ENCODE assay signal across 8 cellular contexts in genomic region chr6:147390909-147391536, GRCh38.
DNase-seq lines count a peak whose midpoint lies in the region; ATAC-seq, FAIRE-seq and TF ChIP-seq lines count a peak whose summit lies in the region.

No MANE protein-coding gene starts in this region.

- H3K36me3 ChIP-seq in left lung = no peaks in the 10 kb centered on the region
- H3K36me3 ChIP-seq in gastrocnemius medialis = no peaks in the 10 kb centered on the region

- no peaks in the 10 kb centered on the region for H3K36me3 Mint-ChIP-seq in nephron progenitor cell (ENCODE audit: low read depth)
- no peaks in the 10 kb centered on the region for H3K36me3 Mint-ChIP-seq in activated CD4-positive, alpha-beta memory T cell treated with anti-CD3 and anti-CD28 coated beads, Interleukin-2, amount 10 ng/mL, durations not matched to agents 7 days and 5 days (ENCODE audit: low read depth)

- in situ Hi-C loops in gastrocnemius medialis (cut with MboI; ENCODE audit: low sequenced_read_pairs in 4 of 4) = no loop called here

- TF ChIP-seq POLR2A in gastrocnemius medialis (IDR thresholded peaks at IDR 0.05) = no peak

- FAIRE-seq in G401.6 (lab: Jason Lieb, UNC) = peak; percentile 89

- ATAC-seq in left lung = no peak
- ATAC-seq in gastrocnemius medialis = no peak

- intact Hi-C loops in left lung (cut with DNase I) = no loop called here
- intact Hi-C loops in gastrocnemius medialis (cut with DNase I; ENCODE audit: low total_unique reads) = no loop called here

- CTCF ChIA-PET in activated CD4-positive, alpha-beta memory T cell treated with anti-CD3 and anti-CD28 coated beads, Interleukin-2, amount 10 ng/mL, durations not matched to agents 7 days and 5 days (lab: Charles Lee) = no interaction called here

- no peak overlapping the region for H3K4me3 Mint-ChIP-seq in nephron progenitor cell
- no peak overlapping the region for H3K4me3 Mint-ChIP-seq in activated CD4-positive, alpha-beta memory T cell treated with anti-CD3 and anti-CD28 coated beads, Interleukin-2, amount 10 ng/mL, durations not matched to agents 7 days and 5 days

- no peak overlapping the region for H3K4me3 ChIP-seq in choroid plexus epithelial cell (ENCODE audit: low read depth, low read length)
- no peak overlapping the region for H3K4me3 ChIP-seq in left lung
- H3K4me3 ChIP-seq in gastrocnemius medialis = no peak overlapping the region

- no peaks in the 10 kb centered on the region for H3K9me3 Mint-ChIP-seq in nephron progenitor cell
- H3K9me3 Mint-ChIP-seq in activated CD4-positive, alpha-beta memory T cell treated with anti-CD3 and anti-CD28 coated beads, Interleukin-2, amount 10 ng/mL, durations not matched to agents 7 days and 5 days = no peaks in the 10 kb centered on the region

- H3K27me3 ChIP-seq in left lung (no peaks in the 10 kb centered on the region), gastrocnemius medialis (no peaks in the 10 kb centered on the region)

- H3K27ac Mint-ChIP-seq in nephron progenitor cell = no peak overlapping the region
- no peak overlapping the region for H3K27ac Mint-ChIP-seq in activated CD4-positive, alpha-beta memory T cell treated with anti-CD3 and anti-CD28 coated beads, Interleukin-2, amount 10 ng/mL, durations not matched to agents 7 days and 5 days

- DNase-seq in NCI-H1048 (lab: John Stamatoyannopoulos, UW) (peak; percentile 11), choroid plexus epithelial cell (ENCODE audit: low read depth) (peak; percentile 64), nephron progenitor cell (peak; percentile 18), NCI-H128 (lab: John Stamatoyannopoulos, UW; ENCODE audit: unreplicated experiment) (no peak), left lung (no peak), gastrocnemius medialis (no peak)
- DNase-seq in activated CD4-positive, alpha-beta memory T cell treated with anti-CD3 and anti-CD28 coated beads, Interleukin-2, amount 10 ng/mL, durations not matched to agents 7 days and 5 days = no peak

- no peak overlapping the region for H3K27ac ChIP-seq in left lung
- no peak overlapping the region for H3K27ac ChIP-seq in gastrocnemius medialis

- H3K4me1 Mint-ChIP-seq in nephron progenitor cell = peaks cover 6% of the 10 kb centered on the region
- H3K4me1 Mint-ChIP-seq in activated CD4-positive, alpha-beta memory T cell treated with anti-CD3 and anti-CD28 coated beads, Interleukin-2, amount 10 ng/mL, durations not matched to agents 7 days and 5 days = no peaks in the 10 kb centered on the region

- H3K4me1 ChIP-seq in left lung (no peaks in the 10 kb centered on the region), gastrocnemius medialis (no peaks in the 10 kb centered on the region)

- TF ChIP-seq CTCF in choroid plexus epithelial cell (conservative IDR thresholded peaks at IDR 0.05; ENCODE audit: low read depth, low read length) (peak; percentile 53), nephron progenitor cell (IDR thresholded peaks at IDR 0.05) (peak; percentile 56), left lung (IDR thresholded peaks at IDR 0.05) (no peak), gastrocnemius medialis (IDR thresholded peaks at IDR 0.05 in 4 of 5, conservative IDR thresholded peaks at IDR 0.05 in 1 of 5) (peak in 1 of 5 experiments; percentile 17)

- POLR2A ChIA-PET in activated CD4-positive, alpha-beta memory T cell treated with anti-CD3 and anti-CD28 coated beads, Interleukin-2, amount 10 ng/mL, durations not matched to agents 7 days and 5 days (lab: Charles Lee) = no interaction called here

- H3K27me3 Mint-ChIP-seq in nephron progenitor cell (ENCODE audit: low read depth, poor library complexity) = no peaks in the 10 kb centered on the region
- no peaks in the 10 kb centered on the region for H3K27me3 Mint-ChIP-seq in activated CD4-positive, alpha-beta memory T cell treated with anti-CD3 and anti-CD28 coated beads, Interleukin-2, amount 10 ng/mL, durations not matched to agents 7 days and 5 days

- H3K9me3 ChIP-seq in left lung = no peaks in the 10 kb centered on the region
- no peaks in the 10 kb centered on the region for H3K9me3 ChIP-seq in gastrocnemius medialis

Comparison
In these comparisons a context has a peak if more than half of its experiments do, and no peak if none do; other contexts are left out.
1. DNase-seq: peak in NCI-H1048 (single experiment), choroid plexus epithelial cell (single experiment) and nephron progenitor cell (single experiment); none in NCI-H128 (single experiment), left lung (0 of 2), gastrocnemius medialis (0 of 2) and activated CD4-positive, alpha-beta memory T cell treated with anti-CD3 and anti-CD28 coated beads, Interleukin-2, amount 10 ng/mL, durations not matched to agents 7 days and 5 days (single experiment).
2. CTCF ChIP-seq: peak in choroid plexus epithelial cell (single experiment) and nephron progenitor cell (single experiment); none in left lung (0 of 2).